In the genomic region with DNA sequence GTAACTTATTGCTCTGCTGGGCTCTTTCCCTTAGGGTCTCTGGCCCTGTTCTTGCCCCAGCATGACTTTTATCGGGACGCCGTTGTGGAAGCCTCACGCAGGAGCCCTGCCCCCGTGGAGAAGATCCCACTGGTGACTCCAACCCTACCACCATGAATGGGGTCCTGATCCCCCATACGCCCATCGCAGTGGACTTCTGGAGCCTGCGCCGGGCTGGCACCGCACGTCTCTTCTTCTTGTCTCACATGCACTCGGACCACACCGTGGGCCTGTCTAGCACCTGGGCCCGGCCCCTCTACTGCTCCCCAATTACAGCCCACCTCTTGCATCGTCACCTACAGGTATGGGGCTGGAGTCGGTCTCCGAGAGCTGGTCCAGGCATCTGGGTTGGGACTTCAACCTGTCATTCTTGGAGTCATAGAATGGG, we compare ENCODE assay signal across 8 cellular contexts. TPM values are rescaled to one million over a fixed set of nuclear protein-coding genes. Genes with fewer than 3 reads are reported as not detected.
A peak's percentile ranks its signal among the peaks of the same experiment; 100 is the strongest.
DNase-seq lines count a peak whose midpoint lies in the region; ATAC-seq and TF ChIP-seq lines count a peak whose summit lies in the region.

No MANE protein-coding gene starts in this region.

- H4K8ac ChIP-seq in trophoblast cell (ENCODE audit: low read depth, low read length) = peak overlapping the region; percentile 81

- peak; percentile 8 for ATAC-seq in HG03432 (IDR thresholded peaks at IDR 0.05; ENCODE audit: unreplicated experiment)

- peaks cover 3 to 14% of the 10 kb centered on the region in 2 experiments for H3K36me3 ChIP-seq in trophoblast cell (ENCODE audit: control insufficient read depth in 1 of 2, insufficient read depth in 2 of 2, low read length in 2 of 2)

- H3K4me3 ChIP-seq in fibroblast of mammary gland (ENCODE audit: control insufficient read depth, low read depth, low read length) (peak overlapping the region; percentile 81), trophoblast cell (ENCODE audit: low read depth, low read length) (peak overlapping the region; percentile 88)

- H3K9me3 Mint-ChIP-seq in T-helper 2 cell treated with Interferon-gamma antibody and Interleukin-4, amounts not matched to agents 5 μg/mL and 100 μg/mL, for 36 hours = no peaks in the 10 kb centered on the region

- peak overlapping the region; percentile 77 for H2AFZ ChIP-seq in trophoblast cell (ENCODE audit: insufficient read depth, low read length, poor library complexity)

- H3K14ac ChIP-seq in trophoblast cell (ENCODE audit: low read length) = peak overlapping the region; percentile 82

- H3K27me3 Mint-ChIP-seq in T-helper 2 cell treated with Interferon-gamma antibody and Interleukin-4, amounts not matched to agents 5 μg/mL and 100 μg/mL, for 36 hours (ENCODE audit: low read depth) = no peaks in the 10 kb centered on the region

- peak overlapping the region; percentile 35 for H2BK120ac ChIP-seq in trophoblast cell (ENCODE audit: insufficient read depth, low read length, poor library complexity)

- H3K27ac Mint-ChIP-seq in T-helper 2 cell treated with Interferon-gamma antibody and Interleukin-4, amounts not matched to agents 5 μg/mL and 100 μg/mL, for 36 hours = peak overlapping the region; percentile 99

- H3K79me1 ChIP-seq in trophoblast cell (ENCODE audit: low read length) = peaks cover 6% of the 10 kb centered on the region

- peak overlapping the region; percentile 90 for H3K9ac ChIP-seq in trophoblast cell (ENCODE audit: low read length)

- H3K4me1 ChIP-seq in trophoblast cell (ENCODE audit: control insufficient read depth in 1 of 2, insufficient read depth in 2 of 2, low read length in 2 of 2) = peaks cover 2% of the 10 kb centered on the region in 2 experiments

- TF ChIP-seq CTCF in fibroblast of mammary gland (conservative IDR thresholded peaks at IDR 0.05; ENCODE audit: control insufficient read depth, insufficient read depth, low read depth, low read length) = no peak

- peak overlapping the region; percentile 55 for H2BK5ac ChIP-seq in trophoblast cell (ENCODE audit: low read depth, low read length, poor library complexity)

- H2BK12ac ChIP-seq in trophoblast cell (ENCODE audit: low read length) = no peak overlapping the region

- DNase-seq in stimulated activated CD8-positive, alpha-beta memory T cell treated with anti-CD3 and anti-CD28 coated beads, Interleukin-2, amount 100 ng/mL, for 48 hours (ENCODE audit: low read depth in 2 of 2) = peak; percentile 11 to 24
- DNase-seq in stimulated activated CD8-positive, alpha-beta memory T cell treated with anti-CD3 and anti-CD28 coated beads, Interleukin-4, amount 100 ng/mL, for 48 hours = no peak
- DNase-seq in T-helper 2 cell treated with Interferon-gamma antibody and Interleukin-4, amounts not matched to agents 5 μg/mL and 100 μg/mL, for 36 hours (ENCODE audit: low spot score) = peak; percentile 28
- no peak for DNase-seq in fibroblast of mammary gland (ENCODE audit: low read depth)
- peak; percentile 7 to 33 for DNase-seq in trophoblast cell
- no peak for DNase-seq in NCI-H226
- no peak for DNase-seq in activated effector memory CD4-positive, alpha-beta T cell treated with anti-CD3 and anti-CD28 coated beads, Interleukin-2, amount 50 U/mL, for 16 hours

- H4K91ac ChIP-seq in trophoblast cell (ENCODE audit: low read depth, low read length) = peak overlapping the region; percentile 30

- H3K4me2 ChIP-seq in trophoblast cell (ENCODE audit: low read length) = peak overlapping the region; percentile 87

- peak overlapping the region; percentile 93 for H3K4me3 Mint-ChIP-seq in T-helper 2 cell treated with Interferon-gamma antibody and Interleukin-4, amounts not matched to agents 5 μg/mL and 100 μg/mL, for 36 hours

- H2AK5ac ChIP-seq in trophoblast cell (ENCODE audit: low read length) = no peak overlapping the region

- H3K27ac ChIP-seq in trophoblast cell (ENCODE audit: low read depth, low read length) = peak overlapping the region; percentile 72

- no CpG with 5 or more reads among the region's 17 CpGs for WGBS in trophoblast cell (ENCODE audit: extremely low coverage, insufficient coverage, insufficient read length)

- H3K9me3 ChIP-seq in trophoblast cell (ENCODE audit: insufficient read depth, low read depth, low read length) = no peaks in the 10 kb centered on the region

- no peaks in the 10 kb centered on the region for H3K27me3 ChIP-seq in trophoblast cell (ENCODE audit: insufficient read depth, low read length)

- H3K23ac ChIP-seq in trophoblast cell (ENCODE audit: low read length) = no peak overlapping the region

- peak overlapping the region; percentile 39 for H3K18ac ChIP-seq in trophoblast cell (ENCODE audit: low read length)

- peaks cover 48% of the 10 kb centered on the region for H3K4me1 Mint-ChIP-seq in T-helper 2 cell treated with Interferon-gamma antibody and Interleukin-4, amounts not matched to agents 5 μg/mL and 100 μg/mL, for 36 hours (ENCODE audit: low read depth)

- H3K36me3 Mint-ChIP-seq in T-helper 2 cell treated with Interferon-gamma antibody and Interleukin-4, amounts not matched to agents 5 μg/mL and 100 μg/mL, for 36 hours (ENCODE audit: low read depth) = peaks cover 50% of the 10 kb centered on the region

- peak overlapping the region; percentile 22 for H3K4ac ChIP-seq in trophoblast cell (ENCODE audit: low read depth, low read length)

- peaks cover 7% of the 10 kb centered on the region for H3K79me2 ChIP-seq in trophoblast cell (ENCODE audit: control insufficient read depth, insufficient read depth, low read length, poor library complexity)

- peak overlapping the region; percentile 39 for H4K12ac ChIP-seq in trophoblast cell (ENCODE audit: low read depth, low read length)

RNA-seq across cellular contexts. Expression of gene DCLRE1B, which starts 0.3 kb away (rescaled TPM):
- polyA plus RNA-seq in trophoblast cell (2013) = 7.3 and 7.6 TPM in 2 replicates

RNA-seq across cellular contexts. Expression of gene AP4B1, which starts 0.8 kb away (rescaled TPM):
- polyA plus RNA-seq in trophoblast cell (2013) = 5.9 TPM in 2 replicates

RNA-seq across cellular contexts. Expression of gene BCL2L15, which starts 18.1 kb away (rescaled TPM):
- 0.06 and 0.07 TPM in 2 replicates for polyA plus RNA-seq in trophoblast cell (2013)

RNA-seq across cellular contexts. Expression of gene HIPK1, which starts 23.7 kb away (rescaled TPM):
- polyA plus RNA-seq in trophoblast cell (2013) = 20.6 and 22.0 TPM in 2 replicates

RNA-seq across cellular contexts. Expression of gene PTPN22, which starts 33.9 kb away (rescaled TPM):
- 0.36 and 0.40 TPM in 2 replicates for polyA plus RNA-seq in trophoblast cell (2013)

Comparison
In these comparisons a context has a peak if more than half of its experiments do, and no peak if none do; other contexts are left out.
1. DNase-seq: peak in stimulated activated CD8-positive, alpha-beta memory T cell treated with anti-CD3 and anti-CD28 coated beads, Interleukin-2, amount 100 ng/mL, for 48 hours (2 of 2), T-helper 2 cell treated with Interferon-gamma antibody and Interleukin-4, amounts not matched to agents 5 μg/mL and 100 μg/mL, for 36 hours (single experiment) and trophoblast cell (2 of 2); none in stimulated activated CD8-positive, alpha-beta memory T cell treated with anti-CD3 and anti-CD28 coated beads, Interleukin-4, amount 100 ng/mL, for 48 hours (single experiment), fibroblast of mammary gland (single experiment), NCI-H226 (single experiment) and activated effector memory CD4-positive, alpha-beta T cell treated with anti-CD3 and anti-CD28 coated beads, Interleukin-2, amount 50 U/mL, for 16 hours (single experiment).